In genomic region chr4:10051536-10052135, GRCh38 we compare ENCODE assay signal across 1 cellular context.
TF ChIP-seq lines count a peak whose summit lies in the region.

No MANE protein-coding gene starts in this region.

TF ChIP-seq in GM23338, 12 proteins besides CTCF, POLR2A, EP300 and RAD21 (continued from another document):
- no peak for TF ChIP-seq ETS1 (IDR thresholded peaks at IDR 0.05)
- TF ChIP-seq JUNB (IDR thresholded peaks at IDR 0.05; ENCODE audit: unreplicated experiment): no peak
